ENCODE assay signal across 8 cellular contexts in the genomic region with DNA sequence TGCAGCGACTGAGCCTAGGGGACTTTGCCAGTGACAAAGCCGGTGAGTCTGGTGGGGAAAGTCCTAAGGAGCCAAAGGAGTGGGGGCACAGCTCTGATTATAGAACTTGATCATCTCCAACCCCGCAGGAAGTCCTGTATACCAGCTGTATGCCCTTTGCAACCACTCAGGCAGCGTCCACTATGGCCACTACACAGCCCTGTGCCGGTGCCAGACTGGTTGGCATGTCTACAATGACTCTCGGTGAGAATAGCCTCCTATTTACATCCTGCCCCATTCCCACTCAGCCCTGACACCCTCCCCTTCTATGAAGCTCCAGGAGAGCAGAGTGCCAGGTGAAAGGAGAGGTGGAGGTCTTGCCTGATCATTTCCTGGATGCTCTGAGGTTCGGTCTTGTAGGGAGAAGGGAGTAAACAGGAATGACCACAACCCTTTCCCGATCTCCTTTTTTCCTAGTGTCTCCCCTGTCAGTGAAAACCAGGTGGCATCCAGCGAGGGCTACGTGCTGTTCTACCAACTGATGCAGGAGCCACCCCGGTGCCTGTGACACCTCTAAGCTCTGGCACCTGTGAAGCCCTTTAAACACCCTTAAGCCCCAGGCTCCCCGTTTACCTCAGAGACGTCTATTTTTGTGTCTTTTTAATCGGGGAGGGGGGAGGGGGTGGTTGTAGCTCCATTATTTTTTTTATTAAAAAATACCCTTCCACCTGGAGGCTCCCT. TPM values are rescaled to one million over a fixed set of nuclear protein-coding genes. Genes with fewer than 3 reads are reported as not detected.
DNase-seq lines count a peak whose midpoint lies in the region; ATAC-seq, FAIRE-seq and TF ChIP-seq lines count a peak whose summit lies in the region.

No MANE protein-coding gene starts in this region.

- peaks cover 5% of the 10 kb centered on the region; the same call in 1 of the 2 replicates for H3K4me1 ChIP-seq in HEK293 (ENCODE audit: control insufficient read depth, insufficient read depth, low read length)
- H3K4me1 ChIP-seq in left ventricle myocardium inferior, result peaks cover 53% of the 10 kb centered on the region
- H3K4me1 ChIP-seq in small intestine (ENCODE audit: control insufficient read depth in 2 of 2, insufficient read depth in 1 of 2, low read depth in 1 of 2, low read length in 1 of 2), result peaks cover 2 to 3% of the 10 kb centered on the region in 2 donors

- CTCF ChIA-PET in HEK293 (lab: Yijun Ruan, JAX), result interaction anchor here (0.5 to 3.9 kb wide), 22 partner anchors 10 to 1133 kb away, joined by 3 to 23 read pairs (median 4); a partner anchor contains a TSS
- CTCF ChIA-PET in activated CD8-positive, alpha-beta T cell treated with anti-CD3 and anti-CD28 coated beads for 36 hours (lab: Charles Lee), result interaction anchor here (0.7 to 4.3 kb wide), 30 partner anchors 11 to 217 kb away, joined by 3 to 50 read pairs (median 6); a partner anchor contains a TSS
- CTCF ChIA-PET in HEK293T (lab: Yijun Ruan, JAX), result interaction anchor here (0.5 to 1.7 kb wide), 10 partner anchors 10 to 418 kb away, joined by 3 to 7 read pairs (median 3); a partner anchor contains a TSS

- H3K4me3 ChIP-seq in HEK293 (ENCODE audit: low read depth, low read length) (peak overlapping the region; percentile 41; the same call in 1 of the 2 replicates), left ventricle myocardium inferior (peak overlapping the region; percentile 80), small intestine (ENCODE audit: low read depth in 1 of 2, low read length in 2 of 2) (peak overlapping the region in 1 of 2 donors; percentile 61)

- peak overlapping the region; percentile 95 for H3K27ac Mint-ChIP-seq in activated CD8-positive, alpha-beta T cell treated with anti-CD3 and anti-CD28 coated beads for 36 hours

- H3K36me3 ChIP-seq in HEK293 (ENCODE audit: control insufficient read depth in 2 of 2, insufficient read depth in 1 of 2, low read length in 2 of 2) (peaks cover 0 to 70% of the 10 kb centered on the region in 2 experiments; a peak in 1 of 3 replicates), left ventricle myocardium inferior (peaks cover 38% of the 10 kb centered on the region), small intestine (ENCODE audit: control insufficient read depth in 2 of 2, insufficient read depth in 2 of 2, low read length in 2 of 2) (no peaks in the 10 kb centered on the region)

- TF ChIP-seq CTCF in HEK293 (tag by site-specific recombination; IDR thresholded peaks at IDR 0.05) (no peak), left ventricle myocardium inferior (IDR thresholded peaks at IDR 0.05; ENCODE audit: borderline replicate concordance) (no peak)
- TF ChIP-seq CTCF in activated CD8-positive, alpha-beta T cell treated with anti-CD3 and anti-CD28 coated beads for 36 hours (IDR thresholded peaks at IDR 0.05), result no peak

- no peak overlapping the region for H3K4me3 Mint-ChIP-seq in activated CD8-positive, alpha-beta T cell treated with anti-CD3 and anti-CD28 coated beads for 36 hours

- intact Hi-C loops in activated CD8-positive, alpha-beta T cell treated with anti-CD3 and anti-CD28 coated beads for 36 hours (cut with micrococcal nuclease), result no loop called here
- intact Hi-C loops in left ventricle myocardium inferior (cut with micrococcal nuclease), result no loop called here

- no peak overlapping the region for H3K27ac ChIP-seq in HEK293 (ENCODE audit: extremely low read depth, low read depth, low read length)
- peak overlapping the region; percentile 91 for H3K27ac ChIP-seq in left ventricle myocardium inferior (replicated peaks)
- H3K27ac ChIP-seq in small intestine (ENCODE audit: low read depth in 1 of 2, low read length in 1 of 2), result peak overlapping the region; percentile 69 to 95

- WGBS in small intestine, 3 donors, result 56 to 67% (median 63%) methylated on average over 14 of the region's 14 CpGs

- DNase-seq in activated CD8-positive, alpha-beta T cell treated with anti-CD3 and anti-CD28 coated beads for 36 hours, result no peak
- DNase-seq in left ventricle myocardium inferior, result no peak
- no peak for DNase-seq in small intestine
- no peak for DNase-seq in MV-4-11 (lab: John Stamatoyannopoulos, UW)
- DNase-seq in HEK293T (ENCODE audit: extremely low spot score), result no peak
- no peak for DNase-seq in EL

- no peaks in the 10 kb centered on the region for H3K9me3 ChIP-seq in HEK293 (ENCODE audit: control insufficient read depth, insufficient read depth, low read depth, low read length)
- no peaks in the 10 kb centered on the region for H3K9me3 ChIP-seq in left ventricle myocardium inferior (replicated peaks)
- H3K9me3 ChIP-seq in small intestine (ENCODE audit: control insufficient read depth, low read depth), result no peaks in the 10 kb centered on the region

- peaks cover 17% of the 10 kb centered on the region for H3K36me3 Mint-ChIP-seq in activated CD8-positive, alpha-beta T cell treated with anti-CD3 and anti-CD28 coated beads for 36 hours (ENCODE audit: low read depth)

- H3K27me3 ChIP-seq in left ventricle myocardium inferior (ENCODE audit: low read depth) (no peaks in the 10 kb centered on the region), small intestine (ENCODE audit: control insufficient read depth in 2 of 2, insufficient read depth in 2 of 2, low read length in 2 of 2) (no peaks in the 10 kb centered on the region)

- H3K9me3 Mint-ChIP-seq in activated CD8-positive, alpha-beta T cell treated with anti-CD3 and anti-CD28 coated beads for 36 hours, result no peaks in the 10 kb centered on the region

- H3K27me3 Mint-ChIP-seq in activated CD8-positive, alpha-beta T cell treated with anti-CD3 and anti-CD28 coated beads for 36 hours, result no peaks in the 10 kb centered on the region

- no peak for ATAC-seq in activated CD8-positive, alpha-beta T cell treated with anti-CD3 and anti-CD28 coated beads for 36 hours
- no peak for ATAC-seq in GM18868 (IDR thresholded peaks at IDR 0.05; ENCODE audit: unreplicated experiment)

- H3K4me1 Mint-ChIP-seq in activated CD8-positive, alpha-beta T cell treated with anti-CD3 and anti-CD28 coated beads for 36 hours (ENCODE audit: low read depth), result peaks cover 55% of the 10 kb centered on the region

- FAIRE-seq in small intestine (lab: Jason Lieb, UNC), result no peak

- POLR2A ChIA-PET in HEK293 (lab: Yijun Ruan, JAX) (interaction anchor here (0.6 to 4.8 kb wide), 9 partner anchors 11 to 217 kb away, joined by 3 to 53 read pairs (median 6); a partner anchor contains a TSS), HEK293T (lab: Yijun Ruan, JAX) (interaction anchor here (0.8 to 3.8 kb wide), 10 partner anchors 7 to 119 kb away, joined by 3 to 19 read pairs (median 8); a partner anchor contains a TSS)
- POLR2A ChIA-PET in activated CD8-positive, alpha-beta T cell treated with anti-CD3 and anti-CD28 coated beads for 36 hours (lab: Charles Lee), result interaction anchor here (0.7 to 6.5 kb wide), 13 partner anchors 7 to 353 kb away, joined by 3 to 46 read pairs (median 4); a partner anchor contains a TSS

TF ChIP-seq in HEK293, 187 proteins besides CTCF, POLR2A, EP300 and RAD21 (continues in another document):
- TF ChIP-seq GLIS1 (tag by site-specific recombination; IDR thresholded peaks at IDR 0.05), result 0 out of 2 replicates have a peak, but pooled peaks have one; percentile 6
- TF ChIP-seq, protein P1, sequence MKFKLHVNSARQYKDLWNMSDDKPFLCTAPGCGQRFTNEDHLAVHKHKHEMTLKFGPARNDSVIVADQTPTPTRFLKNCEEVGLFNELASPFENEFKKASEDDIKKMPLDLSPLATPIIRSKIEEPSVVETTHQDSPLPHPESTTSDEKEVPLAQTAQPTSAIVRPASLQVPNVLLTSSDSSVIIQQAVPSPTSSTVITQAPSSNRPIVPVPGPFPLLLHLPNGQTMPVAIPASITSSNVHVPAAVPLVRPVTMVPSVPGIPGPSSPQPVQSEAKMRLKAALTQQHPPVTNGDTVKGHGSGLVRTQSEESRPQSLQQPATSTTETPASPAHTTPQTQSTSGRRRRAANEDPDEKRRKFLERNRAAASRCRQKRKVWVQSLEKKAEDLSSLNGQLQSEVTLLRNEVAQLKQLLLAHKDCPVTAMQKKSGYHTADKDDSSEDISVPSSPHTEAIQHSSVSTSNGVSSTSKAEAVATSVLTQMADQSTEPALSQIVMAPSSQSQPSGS (tag by site-specific recombination; IDR thresholded peaks at IDR 0.05; ENCODE audit: low read depth), result no peak
- no peak for TF ChIP-seq ZNF664 (tag by site-specific recombination; IDR thresholded peaks at IDR 0.05)

TF ChIP-seq in HEK293T, 16 proteins besides CTCF, POLR2A, EP300 and RAD21 (continues in another document):
- no peak for TF ChIP-seq SP1 (IDR thresholded peaks at IDR 0.05)
- no peak for TF ChIP-seq HDGF (IDR thresholded peaks at IDR 0.05; ENCODE audit: borderline replicate concordance)
- no peak for TF ChIP-seq FOXK2 (IDR thresholded peaks at IDR 0.05)
- TF ChIP-seq FOXM1 (IDR thresholded peaks at IDR 0.05; ENCODE audit: borderline replicate concordance), result no peak
- no peak for TF ChIP-seq LEF1 (IDR thresholded peaks at IDR 0.05; ENCODE audit: borderline replicate concordance)
- TF ChIP-seq BHLHE40 (IDR thresholded peaks at IDR 0.05; ENCODE audit: borderline replicate concordance), result no peak
- no peak for TF ChIP-seq TARDBP (IDR thresholded peaks at IDR 0.05)
- no peak for TF ChIP-seq SUZ12 (IDR thresholded peaks at IDR 0.05)
- TF ChIP-seq ELF4 (IDR thresholded peaks at IDR 0.05), result no peak
- no peak for TF ChIP-seq FOXA1 (IDR thresholded peaks at IDR 0.05)
- TF ChIP-seq ARNT (IDR thresholded peaks at IDR 0.05), result no peak

RNA-seq across cellular contexts. Expression of a gene that starts 1.2 kb away (rescaled TPM):
- 10 to 100 TPM; 24.4 to 24.9 TPM for total RNA-seq in activated CD8-positive, alpha-beta T cell treated with anti-CD3 and anti-CD28 coated beads for 36 hours
- 15.2 TPM for total RNA-seq in left ventricle myocardium inferior
- polyA plus RNA-seq in small intestine, result 10 to 100 TPM; 12.6 to 51.9 (median 18.1) TPM

RNA-seq across cellular contexts. Expression of a gene that starts 5.8 kb away (rescaled TPM):
- 10 to 100 TPM; 24.4 to 26.7 TPM for total RNA-seq in activated CD8-positive, alpha-beta T cell treated with anti-CD3 and anti-CD28 coated beads for 36 hours
- 20.0 TPM for total RNA-seq in left ventricle myocardium inferior
- 10 to 100 TPM; 15.4 to 19.7 (median 16.1) TPM for polyA plus RNA-seq in small intestine

RNA-seq across cellular contexts. Expression of a gene that starts 11.3 kb away (rescaled TPM):
- 10 to 100 TPM; 81.2 to 84.1 TPM for total RNA-seq in activated CD8-positive, alpha-beta T cell treated with anti-CD3 and anti-CD28 coated beads for 36 hours
- 76.4 TPM for total RNA-seq in left ventricle myocardium inferior
- polyA plus RNA-seq in small intestine, result 100 to 1,000 TPM; 148 to 193 (median 187) TPM

RNA-seq across cellular contexts. Expression of a gene that starts 12.2 kb away (rescaled TPM):
- total RNA-seq in activated CD8-positive, alpha-beta T cell treated with anti-CD3 and anti-CD28 coated beads for 36 hours, result 10 to 100 TPM; 39.9 to 40.8 TPM
- total RNA-seq in left ventricle myocardium inferior, result 23.2 TPM
- polyA plus RNA-seq in small intestine, result 10 to 100 TPM; 16.5 to 34.3 (median 25.1) TPM

RNA-seq across cellular contexts. Expression of a gene that starts 32.6 kb away (rescaled TPM):
- total RNA-seq in activated CD8-positive, alpha-beta T cell treated with anti-CD3 and anti-CD28 coated beads for 36 hours, result 10 to 100 TPM; 30.4 to 37.0 TPM
- total RNA-seq in left ventricle myocardium inferior, result 25.2 TPM
- polyA plus RNA-seq in small intestine, result 10 to 100 TPM; 22.7 to 26.2 (median 23.0) TPM
